21 cellular contexts compared by ENCODE assay signal in genomic region chr21:26060335-26061115, GRCh38.
DNase-seq lines count a peak whose midpoint lies in the region; ATAC-seq and TF ChIP-seq lines count a peak whose summit lies in the region.
"Had no signal": no experiment of that assay in that cellular context is flagged by ENCODE, and none has a peak within 500 bp of the region (broad histone marks: within the 10 kb centered on the region; RNA-seq: fewer than 3 reads in every experiment).

No MANE protein-coding gene starts in this region.

- WGBS in esophagus muscularis mucosa, result 79% methylated on average over 7 of the region's 7 CpGs
- 77 to 87% (median 81%) methylated on average over 7 of the region's 7 CpGs for WGBS in spleen, 5 donors

- no peaks in the 10 kb centered on the region for H3K27me3 Mint-ChIP-seq in nephron (ENCODE audit: low read depth)
- H3K27me3 Mint-ChIP-seq in activated CD8-positive, alpha-beta memory T cell treated with anti-CD3 and anti-CD28 coated beads, Interleukin-2, amount 10 ng/mL, durations not matched to agents 7 days and 5 days, result no peaks in the 10 kb centered on the region
- H3K27me3 Mint-ChIP-seq: activated CD4-positive, alpha-beta memory T cell treated with anti-CD3 and anti-CD28 coated beads for 36 hours; CD4-positive, CD25-positive, alpha-beta regulatory T cell had no signal

- peak overlapping the region; percentile 22 to 43 (median 28) for H3K27ac Mint-ChIP-seq in nephron
- H3K27ac Mint-ChIP-seq in activated CD8-positive, alpha-beta memory T cell treated with anti-CD3 and anti-CD28 coated beads, Interleukin-2, amount 10 ng/mL, durations not matched to agents 7 days and 5 days, result no peak overlapping the region
- H3K27ac Mint-ChIP-seq: activated CD4-positive, alpha-beta memory T cell treated with anti-CD3 and anti-CD28 coated beads for 36 hours had no signal

- peaks cover 5% of the 10 kb centered on the region for H3K36me3 Mint-ChIP-seq in nephron (ENCODE audit: low read depth)
- H3K36me3 Mint-ChIP-seq in activated CD8-positive, alpha-beta memory T cell treated with anti-CD3 and anti-CD28 coated beads, Interleukin-2, amount 10 ng/mL, durations not matched to agents 7 days and 5 days, result peaks cover 1% of the 10 kb centered on the region
- H3K36me3 Mint-ChIP-seq: activated CD4-positive, alpha-beta memory T cell treated with anti-CD3 and anti-CD28 coated beads for 36 hours; CD4-positive, CD25-positive, alpha-beta regulatory T cell had no signal

- H3K4me1 ChIP-seq in HUES6 (ENCODE audit: control insufficient read depth, insufficient read depth, low read length), result peaks cover 29% of the 10 kb centered on the region
- peaks cover 12 to 37% (median 24%) of the 10 kb centered on the region in 4 donors for H3K4me1 ChIP-seq in esophagus muscularis mucosa
- peaks cover 0 to 18% (median 3%) of the 10 kb centered on the region in 6 donors for H3K4me1 ChIP-seq in spleen
- H3K4me1 ChIP-seq: foreskin keratinocyte, lower lobe of right lung had no signal

- H3K27ac ChIP-seq in HUES6 (ENCODE audit: low read depth, low read length) (0 out of 2 replicates have a peak overlapping the region, but pooled peaks have one; percentile 2), esophagus muscularis mucosa (replicated peaks in 1 of 4) (peak overlapping the region; percentile 28 to 41 (median 33)), spleen (peak overlapping the region in 6 of 8 donors; percentile 13 to 64 (median 56))
- H3K27ac ChIP-seq: foreskin keratinocyte, lower lobe of right lung had no signal

- TF ChIP-seq EP300 in esophagus muscularis mucosa (IDR thresholded peaks at IDR 0.05), result no peak

- no peaks in the 10 kb centered on the region for H3K9me3 Mint-ChIP-seq in nephron
- H3K9me3 Mint-ChIP-seq in activated CD8-positive, alpha-beta memory T cell treated with anti-CD3 and anti-CD28 coated beads, Interleukin-2, amount 10 ng/mL, durations not matched to agents 7 days and 5 days (ENCODE audit: low read depth), result no peaks in the 10 kb centered on the region
- H3K9me3 Mint-ChIP-seq: activated CD4-positive, alpha-beta memory T cell treated with anti-CD3 and anti-CD28 coated beads for 36 hours had no signal

- H3K4me3 ChIP-seq in HUES6 (ENCODE audit: low read depth, low read length) (no peak overlapping the region), esophagus muscularis mucosa (no peak overlapping the region), spleen (no peak overlapping the region)
- H3K4me3 ChIP-seq: lower lobe of right lung, ovary had no signal

- H3K36me3 ChIP-seq in HUES6 (ENCODE audit: control insufficient read depth, insufficient read depth, low read length), result 0 out of 2 replicates have a peak, but pooled peaks cover 3% of the 10 kb centered on the region
- H3K36me3 ChIP-seq in esophagus muscularis mucosa, result no peaks in the 10 kb centered on the region
- H3K36me3 ChIP-seq in spleen, result no peaks in the 10 kb centered on the region
- H3K36me3 ChIP-seq: lower lobe of right lung, ovary had no signal

- TF ChIP-seq POLR2A in esophagus muscularis mucosa (IDR thresholded peaks at IDR 0.05; ENCODE audit: low read depth), result no peak
- TF ChIP-seq POLR2A in spleen (IDR thresholded peaks at IDR 0.05), result no peak

- ATAC-seq in activated CD8-positive, alpha-beta memory T cell treated with anti-CD3 and anti-CD28 coated beads, Interleukin-2, amount 10 ng/mL, durations not matched to agents 7 days and 5 days, result no peak
- no peak for ATAC-seq in GM21367 (IDR thresholded peaks at IDR 0.05; ENCODE audit: unreplicated experiment)
- ATAC-seq: foreskin keratinocyte had no signal

- intact Hi-C loops in esophagus muscularis mucosa (cut with DNase I) (no loop called here), spleen (cut with DNase I; ENCODE audit: low total_unique reads) (no loop called here)

- DNase-seq in esophagus muscularis mucosa (ENCODE audit: extremely low spot score) (no peak), spleen (no peak), NCI-H2171 treated with DMSO at 0.1 percent for 48 hours (lab: John Stamatoyannopoulos, UW) (no peak), activated gamma-delta T cell (lab: John Stamatoyannopoulos, UW) (no peak)
- no peak for DNase-seq in activated CD8-positive, alpha-beta memory T cell treated with anti-CD3 and anti-CD28 coated beads, Interleukin-2, amount 10 ng/mL, durations not matched to agents 7 days and 5 days
- DNase-seq: activated CD4-positive, alpha-beta memory T cell treated with anti-CD3 and anti-CD28 coated beads for 36 hours; activated CD4-positive, CD25-positive, alpha-beta regulatory T cell; amniotic stem cell; CD4-positive, CD25-positive, alpha-beta regulatory T cell; erythroblast; foreskin keratinocyte; HCEC 1CT; islet precursor cell; KBM-7; lower lobe of right lung; NCI-H69; ovary; T1000 had no signal

- no peak overlapping the region for H3K9ac ChIP-seq in HUES6 (ENCODE audit: low read length)

- TF ChIP-seq CTCF in esophagus muscularis mucosa (IDR thresholded peaks at IDR 0.05) (no peak), nephron (IDR thresholded peaks at IDR 0.05; ENCODE audit: unreplicated experiment in 3 of 3) (no peak), spleen (IDR thresholded peaks at IDR 0.05 in 8 of 11, conservative IDR thresholded peaks at IDR 0.05 in 3 of 11) (no peak)

- CTCF ChIA-PET in activated CD8-positive, alpha-beta memory T cell treated with anti-CD3 and anti-CD28 coated beads, Interleukin-2, amount 10 ng/mL, durations not matched to agents 7 days and 5 days (lab: Charles Lee), result no interaction called here

- no peak overlapping the region for H3K4me3 Mint-ChIP-seq in nephron
- no peak overlapping the region for H3K4me3 Mint-ChIP-seq in activated CD8-positive, alpha-beta memory T cell treated with anti-CD3 and anti-CD28 coated beads, Interleukin-2, amount 10 ng/mL, durations not matched to agents 7 days and 5 days
- H3K4me3 Mint-ChIP-seq: activated CD4-positive, alpha-beta memory T cell treated with anti-CD3 and anti-CD28 coated beads for 36 hours; CD4-positive, CD25-positive, alpha-beta regulatory T cell had no signal

- H3K4me1 Mint-ChIP-seq in nephron, result peaks cover 52% of the 10 kb centered on the region
- no peaks in the 10 kb centered on the region for H3K4me1 Mint-ChIP-seq in activated CD8-positive, alpha-beta memory T cell treated with anti-CD3 and anti-CD28 coated beads, Interleukin-2, amount 10 ng/mL, durations not matched to agents 7 days and 5 days

- H3K9me3 ChIP-seq in HUES6 (ENCODE audit: control insufficient read depth, insufficient read depth, low read depth, low read length), result no peaks in the 10 kb centered on the region
- H3K9me3 ChIP-seq in esophagus muscularis mucosa, result no peaks in the 10 kb centered on the region
- no peaks in the 10 kb centered on the region for H3K9me3 ChIP-seq in spleen
- H3K9me3 ChIP-seq: lower lobe of right lung, ovary had no signal

- H3K27me3 ChIP-seq in HUES6 (ENCODE audit: control insufficient read depth, insufficient read depth, low read length), result no peaks in the 10 kb centered on the region
- H3K27me3 ChIP-seq in esophagus muscularis mucosa, result no peaks in the 10 kb centered on the region
- H3K27me3 ChIP-seq in spleen (replicated peaks in 1 of 7), result no peaks in the 10 kb centered on the region
- H3K27me3 ChIP-seq: foreskin keratinocyte, ovary had no signal

Comparison
In these comparisons a context has a peak if more than half of its experiments do, and no peak if none do; other contexts are left out.
1. H3K27ac ChIP-seq: peak in every context shown above with its lines; median percentile 56 in spleen; 33 in esophagus muscularis mucosa; 2 in HUES6.